ENCODE assay signal across 20 cellular contexts in the genomic region with DNA sequence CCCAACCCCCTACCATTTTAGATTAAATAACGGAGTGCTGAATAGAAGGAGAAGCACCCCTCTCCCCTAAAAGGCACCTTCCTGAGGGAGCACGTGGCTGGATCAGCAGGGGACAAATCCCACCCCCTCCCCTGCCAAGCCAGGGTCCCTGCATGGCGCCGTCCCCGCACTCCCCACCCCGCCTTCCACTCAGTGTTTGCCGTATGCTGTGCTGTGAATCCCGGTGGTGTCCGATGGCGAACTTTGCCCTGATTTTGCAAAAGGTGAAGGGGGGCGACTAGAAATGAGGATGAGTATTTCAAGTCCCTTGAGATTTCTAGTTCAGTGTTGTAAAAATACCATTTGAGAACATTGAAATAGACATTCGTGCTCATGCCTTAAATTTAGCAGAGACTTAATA.
"Had no signal": no experiment of that assay in that cellular context is flagged by ENCODE, and none has a peak within 500 bp of the region (broad histone marks: within the 10 kb centered on the region; RNA-seq: fewer than 3 reads in every experiment).

No MANE protein-coding gene starts in this region.

- H3K9me3 ChIP-seq: MG63, SK-N-SH had no signal

- DNase-seq: IMR-90, Karpas-422, KG1, MG63, NCI-H1092 treated with DMSO at 0.1 percent for 48 hours, NCI-H1436, NCI-H187, NCI-H2029, NCI-H2081 treated with DMSO at 0.1 percent for 48 hours, NCI-H2171, NCI-H226, NCI-H446, NCI-H510A, NCI-H524 treated with DMSO at 0.1 percent for 48 hours, NCI-H69, NCI-H774, RPMI8226, SHP77, SK-N-SH had no signal

- ATAC-seq: HepG2 had no signal

- H3K36me3 ChIP-seq: MG63 had no signal

- H3K4me3 ChIP-seq: MG63 had no signal

- H3K27me3 ChIP-seq: MG63 had no signal
